ENCODE assay signal across 10 cellular contexts in genomic region chr6:141105481-141105880, GRCh38.
DNase-seq lines count a peak whose midpoint lies in the region; ATAC-seq and TF ChIP-seq lines count a peak whose summit lies in the region.
"Had no signal": no experiment of that assay in that cellular context is flagged by ENCODE, and none has a peak within 500 bp of the region (broad histone marks: within the 10 kb centered on the region; RNA-seq: fewer than 3 reads in every experiment).

No MANE protein-coding gene starts in this region.

- no peaks in the 10 kb centered on the region for H3K9me2 ChIP-seq in hepatocyte (replicated peaks; ENCODE audit: insufficient read depth)

- H3K27me3 ChIP-seq in mesenchymal stem cell (ENCODE audit: control insufficient read depth in 1 of 2, insufficient read depth in 1 of 2, low read length in 2 of 2) (no peaks in the 10 kb centered on the region), hepatocyte (no peaks in the 10 kb centered on the region)

- H2AFZ ChIP-seq in mesenchymal stem cell (ENCODE audit: low read depth, low read length) (peak overlapping the region; percentile 31), hepatocyte (no peak overlapping the region)

- H3K23ac ChIP-seq in mesenchymal stem cell (ENCODE audit: low read length in 2 of 2): no peak overlapping the region

- no peak for ATAC-seq in GM21529 (IDR thresholded peaks at IDR 0.05; ENCODE audit: unreplicated experiment)

- no peak overlapping the region for H2AK5ac ChIP-seq in mesenchymal stem cell (ENCODE audit: low read length, severe bottlenecking)

- H3K27ac ChIP-seq in mesenchymal stem cell (ENCODE audit: low read length, poor library complexity, severe bottlenecking) (peak overlapping the region; percentile 92), hepatocyte (no peak overlapping the region)

- no peak overlapping the region for H3K14ac ChIP-seq in mesenchymal stem cell (ENCODE audit: low read length in 2 of 2)

- H3K4me1 ChIP-seq in mesenchymal stem cell (ENCODE audit: control insufficient read depth, insufficient read depth, low read depth, low read length) (no peaks in the 10 kb centered on the region), hepatocyte (ENCODE audit: insufficient read depth) (no peaks in the 10 kb centered on the region)

- H3K4ac ChIP-seq in mesenchymal stem cell (ENCODE audit: low read depth in 1 of 2, low read length in 2 of 2): no peak overlapping the region

- no peak overlapping the region for H3K9ac ChIP-seq in mesenchymal stem cell (ENCODE audit: low read length)

- no peaks in the 10 kb centered on the region for H3K36me3 ChIP-seq in mesenchymal stem cell (ENCODE audit: control insufficient read depth in 1 of 2, insufficient read depth in 2 of 2, low read depth in 1 of 2, low read length in 2 of 2)
- H3K36me3 ChIP-seq in hepatocyte (replicated peaks; ENCODE audit: insufficient read depth, low read depth): no peaks in the 10 kb centered on the region

- no peak overlapping the region for H3K18ac ChIP-seq in mesenchymal stem cell (ENCODE audit: low read depth in 1 of 2, low read length in 2 of 2)

- no peak overlapping the region for H4K91ac ChIP-seq in mesenchymal stem cell (ENCODE audit: low read length)

- H4K8ac ChIP-seq in mesenchymal stem cell (ENCODE audit: low read length): no peak overlapping the region

- no peak overlapping the region for H2BK5ac ChIP-seq in mesenchymal stem cell (ENCODE audit: low read depth, low read length, poor library complexity, severe bottlenecking)

- H3K4me3 ChIP-seq in mesenchymal stem cell (ENCODE audit: insufficient read depth in 1 of 2, low read depth in 1 of 2, low read length in 2 of 2): no peak overlapping the region
- H3K4me3 ChIP-seq in hepatocyte: no peak overlapping the region

- TF ChIP-seq CTCF in hepatocyte (IDR thresholded peaks at IDR 0.05; ENCODE audit: poor library complexity): no peak

- H3K79me1 ChIP-seq in mesenchymal stem cell (replicated peaks; ENCODE audit: low read length, poor library complexity, severe bottlenecking): no peaks in the 10 kb centered on the region

- H3K9me3 ChIP-seq in mesenchymal stem cell (ENCODE audit: control insufficient read depth, low read length): no peaks in the 10 kb centered on the region
- H3K9me3 ChIP-seq in hepatocyte (ENCODE audit: low read depth): no peaks in the 10 kb centered on the region

- no peaks in the 10 kb centered on the region for H4K20me1 ChIP-seq in hepatocyte (ENCODE audit: insufficient read depth, poor library complexity, severe bottlenecking)

- no peak overlapping the region for H2BK12ac ChIP-seq in mesenchymal stem cell (ENCODE audit: low read length in 2 of 2)

- no peaks in the 10 kb centered on the region for H3K79me2 ChIP-seq in hepatocyte

- no peak overlapping the region for H2BK15ac ChIP-seq in mesenchymal stem cell (ENCODE audit: low read depth, poor library complexity, severe bottlenecking)

- DNase-seq in D341Med (ENCODE audit: low spot score): peak; percentile 3
- peak; percentile 66 for DNase-seq in NCI-H146 treated with DMSO at 0.1 percent for 48 hours (lab: John Stamatoyannopoulos, UW; ENCODE audit: unreplicated experiment)
- peak; percentile 68 for DNase-seq in ecto neural progenitor cell (ENCODE audit: low spot score)
- DNase-seq in mesenchymal stem cell: no peak
- DNase-seq in hepatocyte (ENCODE audit: low spot score): no peak
- no peak for DNase-seq in COR-L47 (lab: John Stamatoyannopoulos, UW)
- DNase-seq in NCI-H2029 (lab: John Stamatoyannopoulos, UW): no peak
- DNase-seq: activated T-cell treated with anti-CD3 and anti-CD28 coated beads, Interleukin-2, amount 50 U/mL, for 24 hours; CD4-positive, alpha-beta T cell had no signal

- no peak overlapping the region for H3K4me2 ChIP-seq in mesenchymal stem cell (ENCODE audit: low read length, poor library complexity, severe bottlenecking)
- H3K4me2 ChIP-seq in hepatocyte: no peak overlapping the region

- no peak overlapping the region for H2BK120ac ChIP-seq in mesenchymal stem cell (ENCODE audit: low read depth, low read length)

Comparison
In these comparisons a context has a peak if more than half of its experiments do, and no peak if none do; other contexts are left out.
1. DNase-seq: peak in D341Med (single experiment), NCI-H146 treated with DMSO at 0.1 percent for 48 hours (single experiment) and ecto neural progenitor cell (single experiment); none in mesenchymal stem cell (single experiment), hepatocyte (single experiment), COR-L47 (single experiment) and NCI-H2029 (single experiment).